ENCODE assay signal across 1 cellular context in genomic region chr2:675982-676646, GRCh38.
TF ChIP-seq lines count a peak whose summit lies in the region.

No MANE protein-coding gene starts in this region.

TF ChIP-seq in HEK293, 187 proteins besides CTCF, POLR2A, EP300 and RAD21 (continued from another document):
- TF ChIP-seq PRDM10 (tag by site-specific recombination; IDR thresholded peaks at IDR 0.05) = 0 out of 2 replicates have a peak, but pooled peaks have one; percentile 9
- 0 out of 2 replicates have a peak, but pooled peaks have one; percentile 12 for TF ChIP-seq ZNF843 (tag by site-specific recombination; IDR thresholded peaks at IDR 0.05)
- TF ChIP-seq ZNF692 (tag by site-specific recombination; IDR thresholded peaks at IDR 0.05) = 0 out of 2 replicates have a peak, but pooled peaks have one; percentile 13
- TF ChIP-seq ZNF341 (tag by site-specific recombination; IDR thresholded peaks at IDR 0.05; ENCODE audit: low read depth) = 0 out of 2 replicates have a peak, but pooled peaks have one; percentile 21
- TF ChIP-seq SCRT2 (tag by site-specific recombination; IDR thresholded peaks at IDR 0.05) = peak; percentile 64
- 0 out of 2 replicates have a peak, but pooled peaks have one; percentile 17 for TF ChIP-seq ZNF76 (tag by site-specific recombination; IDR thresholded peaks at IDR 0.05; ENCODE audit: borderline replicate concordance, low read depth)
- no peak for TF ChIP-seq ZNF521 (tag by site-specific recombination; IDR thresholded peaks at IDR 0.05)
- no peak for TF ChIP-seq ZNF670 (tag by site-specific recombination; IDR thresholded peaks at IDR 0.05; ENCODE audit: low read depth)
- TF ChIP-seq ZBTB8A (tag by site-specific recombination; IDR thresholded peaks at IDR 0.05) = peak; percentile 39; the same call in 1 of the 2 replicates
- TF ChIP-seq ZNF449 (tag by site-specific recombination; IDR thresholded peaks at IDR 0.05) = no peak
